ENCODE assay signal across 1 cellular context in the genomic region with DNA sequence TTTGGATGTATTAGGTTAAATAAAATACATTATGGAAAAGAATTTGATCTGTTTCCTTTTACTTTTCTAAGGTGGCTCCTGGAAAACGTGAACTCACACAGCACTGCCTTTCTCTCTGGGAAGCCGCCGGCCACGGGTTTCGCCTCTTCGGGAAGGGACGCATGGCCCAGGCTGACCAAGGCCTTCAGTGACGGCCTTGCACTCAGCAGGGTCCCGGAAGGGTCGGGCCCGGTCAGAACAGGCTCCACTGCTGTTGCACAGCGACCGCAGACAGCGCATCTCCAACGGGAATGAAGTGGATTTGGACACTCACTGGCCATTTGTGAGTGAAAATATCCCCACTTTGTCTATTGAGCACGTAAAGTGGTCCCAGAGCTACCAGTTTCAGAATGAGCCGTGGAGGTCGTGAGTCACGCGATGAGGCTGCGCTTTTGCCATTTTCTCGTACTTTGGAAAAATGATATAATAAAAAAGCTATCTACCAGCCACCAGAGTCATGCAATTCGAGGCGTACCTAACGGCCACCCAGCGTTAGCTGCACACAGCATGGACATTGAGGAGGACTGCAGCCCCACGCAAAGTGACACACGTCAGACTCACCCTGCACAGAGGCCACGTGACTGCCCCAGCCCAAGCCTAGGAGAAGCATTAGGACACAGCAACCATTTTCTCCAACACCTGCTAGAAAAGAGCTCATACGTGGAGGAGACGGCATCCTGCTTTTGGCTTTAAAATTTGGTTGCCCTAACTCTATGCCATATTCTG.
TF ChIP-seq lines count a peak whose summit lies in the region.

No MANE protein-coding gene starts in this region.

TF ChIP-seq in GM23338, 12 proteins besides CTCF, POLR2A, EP300 and RAD21 (continued from another document):
- TF ChIP-seq, protein P1, sequence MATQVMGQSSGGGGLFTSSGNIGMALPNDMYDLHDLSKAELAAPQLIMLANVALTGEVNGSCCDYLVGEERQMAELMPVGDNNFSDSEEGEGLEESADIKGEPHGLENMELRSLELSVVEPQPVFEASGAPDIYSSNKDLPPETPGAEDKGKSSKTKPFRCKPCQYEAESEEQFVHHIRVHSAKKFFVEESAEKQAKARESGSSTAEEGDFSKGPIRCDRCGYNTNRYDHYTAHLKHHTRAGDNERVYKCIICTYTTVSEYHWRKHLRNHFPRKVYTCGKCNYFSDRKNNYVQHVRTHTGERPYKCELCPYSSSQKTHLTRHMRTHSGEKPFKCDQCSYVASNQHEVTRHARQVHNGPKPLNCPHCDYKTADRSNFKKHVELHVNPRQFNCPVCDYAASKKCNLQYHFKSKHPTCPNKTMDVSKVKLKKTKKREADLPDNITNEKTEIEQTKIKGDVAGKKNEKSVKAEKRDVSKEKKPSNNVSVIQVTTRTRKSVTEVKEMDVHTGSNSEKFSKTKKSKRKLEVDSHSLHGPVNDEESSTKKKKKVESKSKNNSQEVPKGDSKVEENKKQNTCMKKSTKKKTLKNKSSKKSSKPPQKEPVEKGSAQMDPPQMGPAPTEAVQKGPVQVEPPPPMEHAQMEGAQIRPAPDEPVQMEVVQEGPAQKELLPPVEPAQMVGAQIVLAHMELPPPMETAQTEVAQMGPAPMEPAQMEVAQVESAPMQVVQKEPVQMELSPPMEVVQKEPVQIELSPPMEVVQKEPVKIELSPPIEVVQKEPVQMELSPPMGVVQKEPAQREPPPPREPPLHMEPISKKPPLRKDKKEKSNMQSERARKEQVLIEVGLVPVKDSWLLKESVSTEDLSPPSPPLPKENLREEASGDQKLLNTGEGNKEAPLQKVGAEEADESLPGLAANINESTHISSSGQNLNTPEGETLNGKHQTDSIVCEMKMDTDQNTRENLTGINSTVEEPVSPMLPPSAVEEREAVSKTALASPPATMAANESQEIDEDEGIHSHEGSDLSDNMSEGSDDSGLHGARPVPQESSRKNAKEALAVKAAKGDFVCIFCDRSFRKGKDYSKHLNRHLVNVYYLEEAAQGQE (IDR thresholded peaks at IDR 0.05; ENCODE audit: unreplicated experiment), result no peak
